4 cellular contexts compared by ENCODE assay signal in genomic region chr9:100281069-100281468, GRCh38.
"Had no signal": no experiment of that assay in that cellular context is flagged by ENCODE, and none has a peak within 500 bp of the region (broad histone marks: within the 10 kb centered on the region; RNA-seq: fewer than 3 reads in every experiment).

No MANE protein-coding gene starts in this region.

- H3K27ac Mint-ChIP-seq: GM23338, H9 had no signal

- DNase-seq: H9, HCEC 1CT, IMR-90 had no signal

- H3K4me2 ChIP-seq: GM23338 had no signal

- H3K4me3 ChIP-seq: GM23338 had no signal

- H3K4me1 Mint-ChIP-seq: GM23338, H9 had no signal

- H2AFZ ChIP-seq: GM23338 had no signal

- H3K4me3 Mint-ChIP-seq: GM23338, H9 had no signal

- ATAC-seq: GM23338 had no signal
